28 cellular contexts compared by ENCODE assay signal in genomic region chr4:6316461-6317003, GRCh38.
"Had no signal": no experiment of that assay in that cellular context is flagged by ENCODE, and none has a peak within 500 bp of the region (broad histone marks: within the 10 kb centered on the region; RNA-seq: fewer than 3 reads in every experiment).

No MANE protein-coding gene starts in this region.

- H3K27ac ChIP-seq: dorsolateral prefrontal cortex, esophagus muscularis mucosa, foreskin keratinocyte, gastroesophageal sphincter, heart right ventricle, left lung, neural progenitor cell, ovary, psoas muscle, sigmoid colon, thoracic aorta, tibial nerve, upper lobe of left lung had no signal

- H3K4me2 ChIP-seq: neural progenitor cell had no signal

- H3K36me3 ChIP-seq: esophagus muscularis mucosa, gastroesophageal sphincter, heart right ventricle, left lung, neural progenitor cell, ovary, sigmoid colon, spleen, thoracic aorta, tibial nerve, upper lobe of left lung had no signal

- H3K9me3 ChIP-seq: ovary, psoas muscle, sigmoid colon, thoracic aorta, upper lobe of left lung had no signal

- H3K27me3 ChIP-seq: dorsolateral prefrontal cortex, ovary, sigmoid colon, tibial nerve, upper lobe of left lung had no signal

- H3K36me3 Mint-ChIP-seq: mesothelial cell of epicardium; neural progenitor cell; stimulated activated memory B cell treated with anti-CD40 and anti-IgM and Interleukin-4, amounts not matched to agents 10 μg/mL and 1 μg/mL and 100 μg/mL, for 72 hours had no signal

- ATAC-seq: foreskin keratinocyte; gastroesophageal sphincter; heart right ventricle; left cardiac atrium; left lung; naive thymus-derived CD4-positive, alpha-beta T cell; psoas muscle; right cardiac atrium; stimulated activated memory B cell treated with anti-CD40 and anti-IgM and Interleukin-4, amounts not matched to agents 10 μg/mL and 1 μg/mL and 100 μg/mL, for 72 hours; stimulated activated naive CD8-positive, alpha-beta T cell treated with anti-CD3 and anti-CD28 coated beads, Interleukin-15, Interleukin-2, amounts not matched to agents 100 U/mL and 50 U/mL, for 24 hours had no signal

- H3K4me1 ChIP-seq: esophagus muscularis mucosa, foreskin keratinocyte, gastroesophageal sphincter, heart right ventricle, left lung, neural progenitor cell, psoas muscle, sigmoid colon, tibial nerve, upper lobe of left lung had no signal

- H3K27ac Mint-ChIP-seq: mesothelial cell of epicardium; naive thymus-derived CD4-positive, alpha-beta T cell; nephron; neural progenitor cell; stimulated activated memory B cell treated with anti-CD40 and anti-IgM and Interleukin-4, amounts not matched to agents 10 μg/mL and 1 μg/mL and 100 μg/mL, for 72 hours had no signal

- DNase-seq: cortex of kidney; effector CD4-positive, alpha-beta T cell; foreskin keratinocyte; heart right ventricle; hippocampal formation; left cardiac atrium; left lung; mesenchymal stem cell; naive thymus-derived CD4-positive, alpha-beta T cell; nucleus accumbens; ovary; sigmoid colon; spleen; stimulated activated CD4-positive, alpha-beta T cell treated with anti-CD3 and anti-CD28 coated beads, Interleukin-4, amount 100 ng/mL, for 4 hours; stimulated activated naive CD8-positive, alpha-beta T cell treated with anti-CD3 and anti-CD28 coated beads, Interleukin-15, Interleukin-2, amounts not matched to agents 100 U/mL and 50 U/mL, for 24 hours; substantia nigra; upper lobe of left lung had no signal

- H3K4me3 ChIP-seq: dorsolateral prefrontal cortex, esophagus muscularis mucosa, gastroesophageal sphincter, heart right ventricle, left lung, neural progenitor cell, ovary, psoas muscle, sigmoid colon, spleen, thoracic aorta, tibial nerve, upper lobe of left lung had no signal

- H3K4me1 Mint-ChIP-seq: nephron; neural progenitor cell; stimulated activated memory B cell treated with anti-CD40 and anti-IgM and Interleukin-4, amounts not matched to agents 10 μg/mL and 1 μg/mL and 100 μg/mL, for 72 hours had no signal

- H3K9ac ChIP-seq: neural progenitor cell had no signal

- H3K4me3 Mint-ChIP-seq: mesothelial cell of epicardium; naive thymus-derived CD4-positive, alpha-beta T cell; nephron; neural progenitor cell; stimulated activated memory B cell treated with anti-CD40 and anti-IgM and Interleukin-4, amounts not matched to agents 10 μg/mL and 1 μg/mL and 100 μg/mL, for 72 hours had no signal

- H2AFZ ChIP-seq: neural progenitor cell had no signal
